ENCODE assay signal across 19 cellular contexts in genomic region chr22:20479612-20480196, GRCh38. TPM values are rescaled to one million over a fixed set of nuclear protein-coding genes. Genes with fewer than 3 reads are reported as not detected.
A peak's percentile ranks its signal among the peaks of the same experiment; 100 is the strongest.
DNase-seq lines count a peak whose midpoint lies in the region; ATAC-seq, FAIRE-seq and TF ChIP-seq lines count a peak whose summit lies in the region.
"Had no signal": no experiment of that assay in that cellular context is flagged by ENCODE, and none has a peak within 500 bp of the region (broad histone marks: within the 10 kb centered on the region; RNA-seq: fewer than 3 reads in every experiment).

No MANE protein-coding gene starts in this region.

- no peaks in the 10 kb centered on the region for H3K9me3 Mint-ChIP-seq in activated naive CD4-positive, alpha-beta T cell treated with anti-CD3 and anti-CD28 coated beads, Interleukin-2, amount 50 U/mL, for 24 hours
- H3K9me3 Mint-ChIP-seq: CD4-positive, alpha-beta T cell; GM23338 had no signal

- no peaks in the 10 kb centered on the region for H3K79me2 ChIP-seq in K562 (ENCODE audit: control insufficient read depth, insufficient read depth, low read length)

- WGBS in K562 (ENCODE audit: insufficient coverage, low coverage, missing lambda C conversion rate), result 44% methylated on average over 1 of the region's 1 CpG
- 86 to 100% methylated on average over 1 of the region's 1 CpG for WGBS in body of pancreas, 2 donors

- DNase-seq in activated naive CD4-positive, alpha-beta T cell treated with anti-CD3 and anti-CD28 coated beads, Interleukin-2, amount 50 U/mL, for 16 hours, result no peak
- DNase-seq in K562 (ENCODE audit: extremely low read depth in 1 of 4, low spot score in 3 of 4) (no peak), fibroblast of villous mesenchyme (ENCODE audit: low read depth) (peak; percentile 26), urothelium cell line (ENCODE audit: low spot score) (no peak), hippocampal formation (lab: John Stamatoyannopoulos, UW) (no peak), body of pancreas (no peak), NCI-H2196 treated with DMSO at 0.1 percent for 48 hours (lab: John Stamatoyannopoulos, UW; ENCODE audit: unreplicated experiment) (no peak)
- DNase-seq: CD4-positive, alpha-beta T cell; DMS53; HCEC 1CT; NCI-H1105; NCI-H2081 treated with DMSO at 0.1 percent for 48 hours; NCI-H748 treated with DMSO at 0.1 percent for 48 hours; SHP77 treated with DMSO at 0.1 percent for 48 hours had no signal

- peaks cover 34% of the 10 kb centered on the region for H3K4me1 Mint-ChIP-seq in activated naive CD4-positive, alpha-beta T cell treated with anti-CD3 and anti-CD28 coated beads, Interleukin-2, amount 50 U/mL, for 24 hours
- H3K4me1 Mint-ChIP-seq: GM23338 had no signal

- H3K27me3 ChIP-seq in K562 (ENCODE audit: control insufficient read depth in 2 of 2, insufficient read depth in 2 of 2, low read length in 2 of 2) (no peaks in the 10 kb centered on the region), body of pancreas (no peaks in the 10 kb centered on the region)

- H3K4me3 ChIP-seq in K562, result no peak overlapping the region
- no peak overlapping the region for H3K4me3 ChIP-seq in fibroblast of villous mesenchyme (ENCODE audit: low read depth, low read length)
- H3K4me3 ChIP-seq in body of pancreas, result no peak overlapping the region
- H3K4me3 ChIP-seq: GM23338 had no signal

- peaks cover 5 to 6% of the 10 kb centered on the region in 2 experiments; a peak in 4 of 5 replicates for H3K4me1 ChIP-seq in K562 (replicated peaks in 1 of 2; ENCODE audit: control insufficient read depth in 2 of 2, insufficient read depth in 2 of 2, low read length in 2 of 2)
- H3K4me1 ChIP-seq in body of pancreas, result no peaks in the 10 kb centered on the region

- POLR2A ChIA-PET in K562 (lab: Yijun Ruan, JAX), result interaction anchor here (0.7 to 9.2 kb wide), 3 partner anchors 10 to 13 kb away, joined by 3 to 74 read pairs (median 4); partner anchors contain the start of gene KLHL22

- FAIRE-seq in K562 (lab: Jason Lieb, UNC) (no peak), urothelium cell line (lab: Jason Lieb, UNC) (peak; percentile 83)
- FAIRE-seq: A204.1, GM12891, GM19239 had no signal

- TF ChIP-seq POLR2A in K562 (conservative IDR thresholded peaks at IDR 0.05), result no peak
- no peak for TF ChIP-seq POLR2A in body of pancreas (IDR thresholded peaks at IDR 0.05)

- H4K20me1 ChIP-seq in K562 (replicated peaks; ENCODE audit: control insufficient read depth, insufficient read depth, low read length), result 0 out of 2 replicates have a peak, but pooled peaks cover 2% of the 10 kb centered on the region

- H3K27me3 Mint-ChIP-seq in activated naive CD4-positive, alpha-beta T cell treated with anti-CD3 and anti-CD28 coated beads, Interleukin-2, amount 50 U/mL, for 24 hours, result no peaks in the 10 kb centered on the region
- H3K27me3 Mint-ChIP-seq: CD4-positive, alpha-beta T cell had no signal

- H3K36me3 ChIP-seq in K562 (ENCODE audit: control insufficient read depth, insufficient read depth, low read length) (no peaks in the 10 kb centered on the region), body of pancreas (replicated peaks in 1 of 2; ENCODE audit: insufficient read depth in 1 of 2, low read depth in 2 of 2) (no peaks in the 10 kb centered on the region)

- H3K4me2 ChIP-seq in K562 (ENCODE audit: insufficient read depth, low read length), result no peak overlapping the region
- H3K4me2 ChIP-seq: GM23338 had no signal

- H3K9me3 ChIP-seq in K562 (replicated peaks; ENCODE audit: control insufficient read depth, insufficient read depth, low read depth, low read length) (no peaks in the 10 kb centered on the region), body of pancreas (no peaks in the 10 kb centered on the region)

- peaks cover 7% of the 10 kb centered on the region for H3K36me3 Mint-ChIP-seq in activated naive CD4-positive, alpha-beta T cell treated with anti-CD3 and anti-CD28 coated beads, Interleukin-2, amount 50 U/mL, for 24 hours

- no TSS peak for BruUV-seq in K562 (replicated peaks; lab: Mats Ljungman, UMichigan)

- no peak for TF ChIP-seq EP300 in K562 (IDR thresholded peaks at IDR 0.05; ENCODE audit: low read length)

- TF ChIP-seq CTCF in K562 (IDR thresholded peaks at IDR 0.05 in 2 of 3, conservative IDR thresholded peaks at IDR 0.05 in 1 of 3; ENCODE audit: insufficient read depth in 2 of 3, low read depth in 1 of 3, low read length in 3 of 3), result no peak
- TF ChIP-seq CTCF in fibroblast of villous mesenchyme (IDR thresholded peaks at IDR 0.05; ENCODE audit: insufficient read depth, low read depth, low read length), result no peak
- TF ChIP-seq CTCF in body of pancreas (IDR thresholded peaks at IDR 0.05), result no peak

- no peak overlapping the region for H3K9ac ChIP-seq in K562 (ENCODE audit: insufficient read depth in 1 of 2, low read depth in 2 of 2, low read length in 2 of 2)

- H3K4me3 Mint-ChIP-seq in activated naive CD4-positive, alpha-beta T cell treated with anti-CD3 and anti-CD28 coated beads, Interleukin-2, amount 50 U/mL, for 24 hours, result no peak overlapping the region
- H3K4me3 Mint-ChIP-seq: CD4-positive, alpha-beta T cell; GM23338 had no signal

- H3K27ac Mint-ChIP-seq in activated naive CD4-positive, alpha-beta T cell treated with anti-CD3 and anti-CD28 coated beads, Interleukin-2, amount 50 U/mL, for 24 hours, result peak overlapping the region; percentile 11
- H3K27ac Mint-ChIP-seq: CD4-positive, alpha-beta T cell; GM23338 had no signal

- ATAC-seq in K562, result 0 out of 3 replicates have a peak, but pooled peaks have one; percentile 15
- no peak for ATAC-seq in body of pancreas
- ATAC-seq: GM23338 had no signal

- intact Hi-C loops in K562 (cut with micrococcal nuclease) (no loop called here), body of pancreas (cut with DNase I) (no loop called here)

- H3K27ac ChIP-seq in K562 (ENCODE audit: extremely low read depth, low read depth, low read length), result no peak overlapping the region
- no peak overlapping the region for H3K27ac ChIP-seq in body of pancreas

- TF ChIP-seq RAD21 in K562 (CRISPR knock-in tag; conservative IDR thresholded peaks at IDR 0.05 in 1 of 2, IDR thresholded peaks at IDR 0.05 in 1 of 2), result no peak

- in situ Hi-C loops in K562 (cut with MboI), result no loop called here

- peaks cover 5% of the 10 kb centered on the region for H3K9me1 ChIP-seq in K562 (ENCODE audit: control insufficient read depth, insufficient read depth, low read length)

- no peak overlapping the region for H2AFZ ChIP-seq in K562 (ENCODE audit: low read depth, low read length)
- H2AFZ ChIP-seq: GM23338 had no signal

- CTCF ChIA-PET in K562 (lab: Yijun Ruan, JAX; ENCODE audit: low intra/inter-chr PET ratio), result interaction anchor here (0.5 to 0.6 kb wide), 2 partner anchors 18 to 157 kb away, joined by 3 to 5 read pairs; no protein-coding TSS in a partner anchor

RNA-seq across cellular contexts. Expression of gene KLHL22, which starts 15.9 kb away (rescaled TPM):
- total RNA-seq in K562 (2011; cell fraction: chromatin; rRNA removed; ENCODE audit: low replicate concordance), result 116 and 152 TPM in 2 replicates
- 68.5 and 75.0 TPM in 2 replicates for total RNA-seq in K562 (2011; cell fraction: nucleolus; rRNA removed)
- total RNA-seq in K562 (2011; cell fraction: nucleoplasm; rRNA removed), result 88.1 and 101 TPM in 2 replicates
- total RNA-seq in K562 (2014; rRNA removed), result 15.1 and 15.6 TPM in 2 replicates
- total RNA-seq in K562 (2014; rRNA removed; fragmentation: Illumina TruSeq; extraction: Trizol), result 13.5 and 15.3 TPM in 2 replicates
- 15.2 and 15.7 TPM in 2 replicates for total RNA-seq in K562 (2015; rRNA removed; fragmentation: Illumina TruSeq; extraction: Trizol)
- total RNA-seq in K562 (2021), result 20.1 and 21.1 TPM in 2 replicates
- polyA plus RNA-seq in K562 (2011; rRNA removed), result 25.6 and 43.0 TPM in 2 replicates
- polyA plus RNA-seq in K562 (2011; cell fraction: cytosol; rRNA removed), result 24.5 and 36.2 TPM in 2 replicates
- 73.7 and 92.5 TPM in 2 replicates for polyA plus RNA-seq in K562 (2011; cell fraction: nucleus; rRNA removed)
- 15.0 and 42.6 TPM in 2 replicates for polyA plus RNA-seq in K562 (2012)
- polyA plus RNA-seq in K562 (2014; fragmentation: Illumina TruSeq; extraction: Trizol), result 15.4 and 16.5 TPM in 2 replicates
- 1 to 10 TPM; 1.3 to 1.8 TPM for polyA plus RNA-seq in K562 (2014; fragmentation: Nextera tagmentation; extraction: Ambion mirVana)
- polyA plus RNA-seq in K562 (2014; rRNA removed), result 15.8 and 18.6 TPM in 2 replicates
- polyA minus RNA-seq in K562 (2011; rRNA and poly(A)+ RNA removed), result 24.1 and 42.3 TPM in 2 replicates
- polyA minus RNA-seq in K562 (2011; cell fraction: cytosol; rRNA and poly(A)+ RNA removed), result 13.4 and 21.4 TPM in 2 replicates
- polyA minus RNA-seq in K562 (2011; cell fraction: nucleus; rRNA and poly(A)+ RNA removed), result 36.2 and 65.9 TPM in 2 replicates
- 29.3 and 31.1 TPM in 2 replicates for total RNA-seq in fibroblast of villous mesenchyme
- total RNA-seq in body of pancreas, result 10 to 100 TPM; 10.1 to 11.9 TPM

RNA-seq across cellular contexts. Expression of gene MED15, which starts 27.7 kb away (rescaled TPM):
- total RNA-seq in K562 (2011; cell fraction: chromatin; rRNA removed; ENCODE audit: low replicate concordance), result 482 and 971 TPM in 2 replicates
- total RNA-seq in K562 (2011; cell fraction: nucleolus; rRNA removed), result 663 TPM in 2 replicates
- 469 and 476 TPM in 2 replicates for total RNA-seq in K562 (2011; cell fraction: nucleoplasm; rRNA removed)
- total RNA-seq in K562 (2014; rRNA removed) (72.6 and 103 TPM in 2 replicates), K562 (2014; rRNA removed; fragmentation: Illumina TruSeq; extraction: Trizol) (26.1 and 26.4 TPM in 2 replicates), K562 (2015; rRNA removed; fragmentation: Illumina TruSeq; extraction: Trizol) (59.2 and 60.1 TPM in 2 replicates), K562 (2021) (264 and 271 TPM in 2 replicates), fibroblast of villous mesenchyme (37.0 and 51.0 TPM in 2 replicates), body of pancreas (10 to 100 TPM; 31.6 to 36.9 TPM)
- polyA plus RNA-seq in K562 (2011; rRNA removed) (40.4 and 111 TPM in 2 replicates), K562 (2014; fragmentation: Illumina TruSeq; extraction: Trizol) (76.0 and 122 TPM in 2 replicates), K562 (2014; fragmentation: Nextera tagmentation; extraction: Ambion mirVana) (1 to 10 TPM; 4.0 to 5.2 TPM), K562 (2014; rRNA removed) (102 and 130 TPM in 2 replicates)
- polyA plus RNA-seq in K562 (2011; cell fraction: cytosol; rRNA removed), result 75.5 and 117 TPM in 2 replicates
- 369 and 471 TPM in 2 replicates for polyA plus RNA-seq in K562 (2011; cell fraction: nucleus; rRNA removed)
- polyA plus RNA-seq in K562 (2012), result 148 and 229 TPM in 2 replicates
- 98.8 and 108 TPM in 2 replicates for polyA minus RNA-seq in K562 (2011; rRNA and poly(A)+ RNA removed)
- 188 and 326 TPM in 2 replicates for polyA minus RNA-seq in K562 (2011; cell fraction: cytosol; rRNA and poly(A)+ RNA removed)
- polyA minus RNA-seq in K562 (2011; cell fraction: nucleus; rRNA and poly(A)+ RNA removed), result 310 and 409 TPM in 2 replicates

RNA-seq across cellular contexts. Expression of gene SCARF2, which starts 42.1 kb away (rescaled TPM):
- total RNA-seq in K562 (2011; cell fraction: chromatin; rRNA removed; ENCODE audit: low replicate concordance), result 0.65 TPM in 1 of 2 replicates, not detected in the other
- 0.50 and 0.92 TPM in 2 replicates for total RNA-seq in K562 (2011; cell fraction: nucleolus; rRNA removed)
- total RNA-seq in K562 (2011; cell fraction: nucleoplasm; rRNA removed), result 0.15 TPM in 2 replicates
- total RNA-seq in K562 (2014; rRNA removed), result 0.20 and 0.32 TPM in 2 replicates
- total RNA-seq in K562 (2014; rRNA removed; fragmentation: Illumina TruSeq; extraction: Trizol), result not detected in 2 replicates
- not detected in 2 replicates for total RNA-seq in K562 (2015; rRNA removed; fragmentation: Illumina TruSeq; extraction: Trizol)
- total RNA-seq in K562 (2021), result 0.13 and 0.29 TPM in 2 replicates
- polyA plus RNA-seq in K562 (2011; rRNA removed), result 0.06 and 0.26 TPM in 2 replicates
- polyA plus RNA-seq in K562 (2011; cell fraction: cytosol; rRNA removed), result 0.15 and 0.25 TPM in 2 replicates
- 0.61 and 0.65 TPM in 2 replicates for polyA plus RNA-seq in K562 (2011; cell fraction: nucleus; rRNA removed)
- 0.21 and 1.3 TPM in 2 replicates for polyA plus RNA-seq in K562 (2012)
- not detected in 2 replicates for polyA plus RNA-seq in K562 (2014; fragmentation: Illumina TruSeq; extraction: Trizol)
- polyA plus RNA-seq in K562 (2014; fragmentation: Nextera tagmentation; extraction: Ambion mirVana), result not detected
- 0.13 and 0.23 TPM in 2 replicates for polyA plus RNA-seq in K562 (2014; rRNA removed)
- not detected in 2 replicates for polyA minus RNA-seq in K562 (2011; rRNA and poly(A)+ RNA removed)
- polyA minus RNA-seq in K562 (2011; cell fraction: cytosol; rRNA and poly(A)+ RNA removed), result not detected in 2 replicates
- polyA minus RNA-seq in K562 (2011; cell fraction: nucleus; rRNA and poly(A)+ RNA removed), result 0.22 and 0.27 TPM in 2 replicates
- 15.5 and 26.4 TPM in 2 replicates for total RNA-seq in fibroblast of villous mesenchyme
- total RNA-seq in body of pancreas, result 10 to 100 TPM in 1 of 2 donors, 1 to 10 TPM in 1; 9.9 to 13.5 TPM
